20 cellular contexts compared by ENCODE assay signal in genomic region chr10:114561008-114561523, GRCh38.
DNase-seq lines count a peak whose midpoint lies in the region; ATAC-seq, FAIRE-seq and TF ChIP-seq lines count a peak whose summit lies in the region.
"Had no signal": no experiment of that assay in that cellular context is flagged by ENCODE, and none has a peak within 500 bp of the region (broad histone marks: within the 10 kb centered on the region; RNA-seq: fewer than 3 reads in every experiment).

No MANE protein-coding gene starts in this region.

- peaks cover 2% of the 10 kb centered on the region for H3K4me1 ChIP-seq in right cardiac atrium (ENCODE audit: control insufficient read depth, insufficient read depth, low read length)
- peaks cover 3 to 27% of the 10 kb centered on the region in 2 donors for H3K4me1 ChIP-seq in kidney (ENCODE audit: control insufficient read depth in 1 of 2, insufficient read depth in 1 of 2, low read depth in 1 of 2, low read length in 2 of 2)
- H3K4me1 ChIP-seq in SJCRH30, result no peaks in the 10 kb centered on the region
- H3K4me1 ChIP-seq: HAP-1, Peyer's patch had no signal

- WGBS in right cardiac atrium, result 67% methylated on average over 7 of the region's 7 CpGs

- H3K9me3 ChIP-seq in right cardiac atrium (ENCODE audit: control insufficient read depth, low read length), result no peaks in the 10 kb centered on the region
- no peaks in the 10 kb centered on the region for H3K9me3 ChIP-seq in kidney (ENCODE audit: control insufficient read depth in 1 of 2, low read length in 2 of 2)
- H3K9me3 ChIP-seq in SJCRH30 (replicated peaks), result no peaks in the 10 kb centered on the region; the same call in 1 of the 2 replicates

- H3K27me3 ChIP-seq in right cardiac atrium (ENCODE audit: control insufficient read depth, insufficient read depth), result no peaks in the 10 kb centered on the region
- no peaks in the 10 kb centered on the region for H3K27me3 ChIP-seq in SJCRH30
- H3K27me3 ChIP-seq: Peyer's patch had no signal

- no peak overlapping the region for H3K9ac ChIP-seq in kidney (ENCODE audit: low read length in 2 of 2)
- H3K9ac ChIP-seq: GM23248 had no signal

- peak overlapping the region; percentile 14 for H3K27ac ChIP-seq in right cardiac atrium (ENCODE audit: low read length)
- H3K27ac ChIP-seq in kidney (ENCODE audit: low read depth in 2 of 2, low read length in 2 of 2), result peak overlapping the region; percentile 54 to 82
- H3K27ac ChIP-seq in SJCRH30, result no peak overlapping the region
- H3K27ac ChIP-seq: GM23248, Peyer's patch had no signal

- ATAC-seq in right cardiac atrium, result no peak
- ATAC-seq in left ventricle myocardium superior, result no peak
- ATAC-seq in GM21423 (IDR thresholded peaks at IDR 0.05; ENCODE audit: unreplicated experiment), result peak; percentile 55
- no peak for ATAC-seq in GM18870 (IDR thresholded peaks at IDR 0.05; ENCODE audit: unreplicated experiment)

- DNase-seq in right cardiac atrium (no peak), left ventricle myocardium superior (no peak), kidney (no peak), renal cortical epithelial cell (ENCODE audit: low read depth) (peak; percentile 64), GM19240 (ENCODE audit: insufficient read length, low spot score) (no peak), SJCRH30 (no peak)
- DNase-seq: CD4-positive, CD25-positive, alpha-beta regulatory T cell; COR-L47; DMS79; GM23248; Kasumi-1; NCI-H1417; NCI-H1694 treated with DMSO at 0.1 percent for 48 hours; NCI-H446; NCI-H526; Peyer's patch had no signal

- FAIRE-seq in kidney (lab: Jason Lieb, UNC), result peak; percentile 96
- FAIRE-seq: GM19239 had no signal

- no peak overlapping the region for H3K4me3 ChIP-seq in right cardiac atrium (ENCODE audit: low read length)
- no peak overlapping the region for H3K4me3 ChIP-seq in kidney (ENCODE audit: low read length in 2 of 2)
- H3K4me3 ChIP-seq in SJCRH30, result no peak overlapping the region
- H3K4me3 ChIP-seq: GM23248, HAP-1, Peyer's patch had no signal

- intact Hi-C loops in right cardiac atrium (cut with DNase I) (no loop called here), left ventricle myocardium superior (cut with micrococcal nuclease) (no loop called here), kidney (cut with DNase I) (no loop called here)

- peaks cover 2 to 7% of the 10 kb centered on the region in 2 donors for H3K36me3 ChIP-seq in kidney (ENCODE audit: control insufficient read depth in 1 of 2, insufficient read depth in 2 of 2, low read length in 2 of 2)
- no peaks in the 10 kb centered on the region; the same call in 1 of the 2 replicates for H3K36me3 ChIP-seq in SJCRH30
- H3K36me3 ChIP-seq: HAP-1, Peyer's patch had no signal

- TF ChIP-seq CTCF in kidney (IDR thresholded peaks at IDR 0.05; ENCODE audit: borderline replicate concordance, extremely low read depth, insufficient read depth), result no peak
